In the genomic region with DNA sequence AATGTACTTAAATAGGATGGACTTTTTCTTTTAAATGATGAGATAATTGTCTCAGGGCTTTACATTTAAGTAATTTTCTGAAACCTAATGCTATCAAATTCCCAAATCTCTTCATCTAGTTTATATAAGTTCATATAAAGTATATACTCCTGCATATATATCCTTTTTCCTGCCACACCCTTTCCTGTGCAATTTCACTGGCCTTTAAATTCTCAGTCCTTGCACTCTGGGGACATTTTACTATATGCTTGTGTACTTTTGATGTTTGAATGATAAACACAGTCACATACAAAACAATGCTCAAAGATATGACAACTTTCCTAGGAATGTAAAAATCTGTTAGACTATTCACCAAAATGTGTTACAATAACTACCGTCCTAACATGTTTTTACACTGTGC, we compare ENCODE assay signal across 27 cellular contexts.
"Had no signal": no experiment of that assay in that cellular context is flagged by ENCODE, and none has a peak within 500 bp of the region (broad histone marks: within the 10 kb centered on the region; RNA-seq: fewer than 3 reads in every experiment).

No MANE protein-coding gene starts in this region.

- H2AFZ ChIP-seq: parathyroid adenoma had no signal

- H3K36me3 Mint-ChIP-seq: neural progenitor cell; stimulated activated effector memory CD8-positive, alpha-beta T cell treated with anti-CD3 and anti-CD28 coated beads, Interleukin-12 subunit alpha, Interleukin-12 subunit beta, amount 100 ng/mL, for 72 hours; stimulated activated naive B cell treated with anti-CD40 and anti-IgM and Interleukin-4, amounts not matched to agents 10 μg/mL and 1 μg/mL and 100 μg/mL, for 72 hours had no signal

- H3K4me2 ChIP-seq: neural progenitor cell had no signal

- H3K4me1 ChIP-seq: neural progenitor cell, parathyroid adenoma, psoas muscle, right lobe of liver, sigmoid colon, stomach, thyroid gland, tibial nerve, upper lobe of left lung, vagina had no signal

- H3K9me3 ChIP-seq: ovary, psoas muscle, right lobe of liver, sigmoid colon, stomach, thoracic aorta, thyroid gland, tibial nerve, upper lobe of left lung, vagina had no signal

- H3K27ac ChIP-seq: neural progenitor cell, ovary, parathyroid adenoma, psoas muscle, right lobe of liver, sigmoid colon, stomach, thoracic aorta, thyroid gland, tibial nerve, upper lobe of left lung, vagina had no signal

- DNase-seq: occipital lobe; ovary; posterior cingulate gyrus; psoas muscle; right cardiac atrium; right lobe of liver; sigmoid colon; small intestine; stimulated activated CD4-positive, alpha-beta T cell treated with anti-CD3 and anti-CD28 coated beads, Interleukin-15, amount 100 ng/mL, for 24 hours; stimulated activated CD4-positive, alpha-beta T cell treated with anti-CD3 and anti-CD28 coated beads, Interleukin-2, amount 100 ng/mL, for 24 hours; stimulated activated CD4-positive, alpha-beta T cell treated with anti-CD3 and anti-CD28 coated beads, Interleukin-2, amount 100 ng/mL, for 48 hours; stimulated activated CD4-positive, alpha-beta T cell treated with anti-CD3 and anti-CD28 coated beads, Interleukin-4, amount 100 ng/mL, for 24 hours; stimulated activated naive B cell treated with anti-CD40 and anti-IgM and Interleukin-4, amounts not matched to agents 10 μg/mL and 1 μg/mL and 100 μg/mL, for 72 hours; stimulated activated naive CD4-positive, alpha-beta T cell treated with Interleukin-2 at 50 U/mL for 16 hours; stomach; thyroid gland; upper lobe of left lung had no signal

- H3K4me1 Mint-ChIP-seq: nephron; neural progenitor cell; stimulated activated effector memory CD8-positive, alpha-beta T cell treated with anti-CD3 and anti-CD28 coated beads, Interleukin-12 subunit alpha, Interleukin-12 subunit beta, amount 100 ng/mL, for 72 hours; stimulated activated naive B cell treated with anti-CD40 and anti-IgM and Interleukin-4, amounts not matched to agents 10 μg/mL and 1 μg/mL and 100 μg/mL, for 72 hours had no signal

- H3K36me3 ChIP-seq: neural progenitor cell, ovary, right lobe of liver, sigmoid colon, stomach, thoracic aorta, thyroid gland, tibial nerve, upper lobe of left lung, vagina had no signal

- H3K4me3 ChIP-seq: neural progenitor cell, ovary, psoas muscle, right lobe of liver, sigmoid colon, stomach, thoracic aorta, thyroid gland, tibial nerve, upper lobe of left lung, vagina had no signal

- H3K27ac Mint-ChIP-seq: nephron; neural progenitor cell; progenitor cell of endocrine pancreas; stimulated activated effector memory CD8-positive, alpha-beta T cell treated with anti-CD3 and anti-CD28 coated beads, Interleukin-12 subunit alpha, Interleukin-12 subunit beta, amount 100 ng/mL, for 72 hours; stimulated activated naive B cell treated with anti-CD40 and anti-IgM and Interleukin-4, amounts not matched to agents 10 μg/mL and 1 μg/mL and 100 μg/mL, for 72 hours; stimulated activated naive CD8-positive, alpha-beta T cell treated with anti-CD3 and anti-CD28 coated beads, Interleukin-15, Interleukin-2, amounts not matched to agents 100 ng/mL and 50 ng/mL, for 24 hours had no signal

- FAIRE-seq: small intestine, urothelium cell line had no signal

- ATAC-seq: psoas muscle; right cardiac atrium; right lobe of liver; stimulated activated effector memory CD8-positive, alpha-beta T cell treated with anti-CD3 and anti-CD28 coated beads, Interleukin-12 subunit alpha, Interleukin-12 subunit beta, amount 100 ng/mL, for 72 hours; stimulated activated naive B cell treated with anti-CD40 and anti-IgM and Interleukin-4, amounts not matched to agents 10 μg/mL and 1 μg/mL and 100 μg/mL, for 72 hours had no signal

- H3K4me3 Mint-ChIP-seq: nephron; neural progenitor cell; stimulated activated effector memory CD8-positive, alpha-beta T cell treated with anti-CD3 and anti-CD28 coated beads, Interleukin-12 subunit alpha, Interleukin-12 subunit beta, amount 100 ng/mL, for 72 hours; stimulated activated naive B cell treated with anti-CD40 and anti-IgM and Interleukin-4, amounts not matched to agents 10 μg/mL and 1 μg/mL and 100 μg/mL, for 72 hours; stimulated activated naive CD8-positive, alpha-beta T cell treated with anti-CD3 and anti-CD28 coated beads, Interleukin-15, Interleukin-2, amounts not matched to agents 100 ng/mL and 50 ng/mL, for 24 hours had no signal

- H3K79me2 ChIP-seq: parathyroid adenoma had no signal

- H3K27me3 ChIP-seq: neural progenitor cell, ovary, right lobe of liver, sigmoid colon, stomach, thyroid gland, tibial nerve, upper lobe of left lung, vagina had no signal

- H3K9me3 Mint-ChIP-seq: nephron; neural progenitor cell; stimulated activated effector memory CD8-positive, alpha-beta T cell treated with anti-CD3 and anti-CD28 coated beads, Interleukin-12 subunit alpha, Interleukin-12 subunit beta, amount 100 ng/mL, for 72 hours; stimulated activated naive B cell treated with anti-CD40 and anti-IgM and Interleukin-4, amounts not matched to agents 10 μg/mL and 1 μg/mL and 100 μg/mL, for 72 hours; stimulated activated naive CD8-positive, alpha-beta T cell treated with anti-CD3 and anti-CD28 coated beads, Interleukin-15, Interleukin-2, amounts not matched to agents 100 ng/mL and 50 ng/mL, for 24 hours had no signal

- H3K9ac ChIP-seq: neural progenitor cell, parathyroid adenoma had no signal

- H3K27me3 Mint-ChIP-seq: progenitor cell of endocrine pancreas; stimulated activated naive B cell treated with anti-CD40 and anti-IgM and Interleukin-4, amounts not matched to agents 10 μg/mL and 1 μg/mL and 100 μg/mL, for 72 hours; stimulated activated naive CD8-positive, alpha-beta T cell treated with anti-CD3 and anti-CD28 coated beads, Interleukin-15, Interleukin-2, amounts not matched to agents 100 ng/mL and 50 ng/mL, for 24 hours had no signal
